Comparison of ENCODE assay signal across 10 cellular contexts in genomic region chr14:69363055-69363454, GRCh38. TPM values are rescaled to one million over a fixed set of nuclear protein-coding genes. Genes with fewer than 3 reads are reported as not detected.
DNase-seq lines count a peak whose midpoint lies in the region; ATAC-seq, FAIRE-seq and TF ChIP-seq lines count a peak whose summit lies in the region.
"Had no signal": no experiment of that assay in that cellular context is flagged by ENCODE, and none has a peak within 500 bp of the region (broad histone marks: within the 10 kb centered on the region; RNA-seq: fewer than 3 reads in every experiment).

No MANE protein-coding gene starts in this region.

- intact Hi-C loops in adrenal gland (cut with DNase I) = loop anchor here in 1 of 2 donors (5.0 kb wide), 1 partner anchor 121 kb away; no protein-coding TSS in a partner anchor
- intact Hi-C loops in left cardiac atrium (cut with DNase I) = loop anchor here in 1 of 2 donors (2.0 to 10.0 kb wide), 2 partner anchors 118 to 238 kb away; no protein-coding TSS in a partner anchor
- intact Hi-C loops in posterior vena cava (cut with DNase I) = loop anchor here (5.0 to 10.0 kb wide), 2 partner anchors 118 to 121 kb away; no protein-coding TSS in a partner anchor

- TF ChIP-seq POLR2A in adrenal gland (IDR thresholded peaks at IDR 0.05) = no peak
- no peak for TF ChIP-seq POLR2A in GM12892 (IDR thresholded peaks at IDR 0.05; ENCODE audit: low read depth, low read length)

- DNase-seq in GM03348 (ENCODE audit: low spot score) (peak; percentile 84), adrenal gland (peak; percentile 42 to 76 (median 63)), left cardiac atrium (peak; percentile 53), posterior vena cava (ENCODE audit: low spot score) (peak; percentile 85), NCI-H1436 treated with DMSO at 0.1 percent for 48 hours (lab: John Stamatoyannopoulos, UW) (no peak), NCI-H1092 (lab: John Stamatoyannopoulos, UW) (no peak), GM12892 (ENCODE audit: insufficient read length) (no peak), LoVo (ENCODE audit: low spot score) (no peak)
- DNase-seq: activated CD4-positive, alpha-beta memory T cell treated with anti-CD3 and anti-CD28 coated beads for 36 hours had no signal

- no peak overlapping the region for H3K4me3 ChIP-seq in adrenal gland

- H3K27me3 ChIP-seq in adrenal gland = no peaks in the 10 kb centered on the region

- FAIRE-seq in GM12892 (lab: Jason Lieb, UNC) = no peak
- FAIRE-seq: endometrium had no signal

- H3K27ac ChIP-seq in adrenal gland = no peak overlapping the region

- no peaks in the 10 kb centered on the region for H3K9me3 ChIP-seq in adrenal gland (replicated peaks in 1 of 3)

- WGBS in adrenal gland, 4 donors = 27 to 43% (median 27%) methylated on average over 7 to 9 of the region's 9 CpGs

- peak; percentile 25 to 72 (median 60) for TF ChIP-seq CTCF in adrenal gland (IDR thresholded peaks at IDR 0.05)

- H3K36me3 ChIP-seq in adrenal gland (replicated peaks in 1 of 2) = no peaks in the 10 kb centered on the region

- ATAC-seq in left cardiac atrium = peak; percentile 83 to 94

- H3K4me1 ChIP-seq in adrenal gland (replicated peaks in 1 of 2) = no peaks in the 10 kb centered on the region

RNA-seq across cellular contexts. Expression of gene ERH, which starts 35.0 kb away (rescaled TPM):
- total RNA-seq in adrenal gland (100 to 1,000 TPM in 4 of 8 donors, 10 to 100 TPM in 4; 39.6 to 217 (median 110) TPM), left cardiac atrium (100 to 1,000 TPM; 113 to 150 TPM), posterior vena cava (100 to 1,000 TPM; 126 to 132 TPM)
- polyA plus RNA-seq in adrenal gland = 100 to 1,000 TPM; 133 to 208 (median 161) TPM
- 427 TPM for polyA plus RNA-seq in GM12892 (2012; ENCODE audit: missing spikeins)

RNA-seq across cellular contexts. Expression of gene SLC39A9, which starts 35.4 kb away (rescaled TPM):
- total RNA-seq in adrenal gland (10 to 100 TPM; 67.2 to 93.9 (median 73.7) TPM), left cardiac atrium (10 to 100 TPM; 25.7 to 36.0 TPM), posterior vena cava (10 to 100 TPM; 37.9 to 43.4 TPM)
- polyA plus RNA-seq in adrenal gland = 10 to 100 TPM; 17.7 to 58.5 (median 23.8) TPM
- polyA plus RNA-seq in GM12892 (2012; ENCODE audit: missing spikeins) = 32.3 TPM

Comparison
In these comparisons a context has a peak if more than half of its experiments do, and no peak if none do; other contexts are left out.
1. DNase-seq: peak in GM03348 (single experiment), adrenal gland (7 of 7), left cardiac atrium (single experiment) and posterior vena cava (single experiment); none in NCI-H1436 treated with DMSO at 0.1 percent for 48 hours (single experiment), NCI-H1092 (single experiment), GM12892 (single experiment) and LoVo (single experiment).